In the genomic region with DNA sequence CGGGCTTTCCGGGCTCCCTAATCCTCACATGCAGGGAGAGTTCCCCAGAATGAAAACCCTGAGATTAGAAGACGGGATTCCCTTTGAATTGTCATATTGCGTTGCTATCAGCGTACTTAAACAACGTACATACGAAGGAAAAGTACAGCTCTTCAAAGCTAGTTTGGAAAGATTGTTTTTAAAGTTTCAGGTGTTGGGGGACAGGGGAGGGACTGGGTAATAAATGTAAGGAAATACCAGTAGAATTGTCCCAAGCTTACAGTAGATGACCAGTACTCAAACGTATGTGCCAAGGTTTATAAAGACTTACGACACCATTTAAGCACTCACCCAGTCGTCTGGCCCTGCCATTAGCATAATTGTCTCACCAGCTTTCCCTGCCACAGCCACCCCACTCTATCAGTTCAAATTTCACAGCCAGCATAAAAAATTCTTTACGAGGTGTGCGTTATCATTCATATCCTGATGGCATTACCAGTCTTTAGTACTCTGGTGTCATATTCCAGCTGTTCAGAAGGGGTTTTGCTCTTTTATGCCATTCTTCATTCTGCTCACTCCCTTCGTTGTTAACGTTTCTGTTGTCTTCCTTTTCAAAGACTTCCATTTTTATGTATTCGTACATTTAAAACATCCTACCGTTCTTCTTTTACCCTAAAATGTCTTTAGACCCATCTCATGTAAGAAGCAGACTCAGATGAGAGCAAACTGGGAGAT, we compare ENCODE assay signal across 1 cellular context.
A peak's percentile ranks its signal among the peaks of the same experiment; 100 is the strongest.
TF ChIP-seq lines count a peak whose summit lies in the region.

No MANE protein-coding gene starts in this region.

TF ChIP-seq in HEK293, 187 proteins besides CTCF, POLR2A, EP300 and RAD21 (continued from another document and continues in another):
- TF ChIP-seq, protein P1, sequence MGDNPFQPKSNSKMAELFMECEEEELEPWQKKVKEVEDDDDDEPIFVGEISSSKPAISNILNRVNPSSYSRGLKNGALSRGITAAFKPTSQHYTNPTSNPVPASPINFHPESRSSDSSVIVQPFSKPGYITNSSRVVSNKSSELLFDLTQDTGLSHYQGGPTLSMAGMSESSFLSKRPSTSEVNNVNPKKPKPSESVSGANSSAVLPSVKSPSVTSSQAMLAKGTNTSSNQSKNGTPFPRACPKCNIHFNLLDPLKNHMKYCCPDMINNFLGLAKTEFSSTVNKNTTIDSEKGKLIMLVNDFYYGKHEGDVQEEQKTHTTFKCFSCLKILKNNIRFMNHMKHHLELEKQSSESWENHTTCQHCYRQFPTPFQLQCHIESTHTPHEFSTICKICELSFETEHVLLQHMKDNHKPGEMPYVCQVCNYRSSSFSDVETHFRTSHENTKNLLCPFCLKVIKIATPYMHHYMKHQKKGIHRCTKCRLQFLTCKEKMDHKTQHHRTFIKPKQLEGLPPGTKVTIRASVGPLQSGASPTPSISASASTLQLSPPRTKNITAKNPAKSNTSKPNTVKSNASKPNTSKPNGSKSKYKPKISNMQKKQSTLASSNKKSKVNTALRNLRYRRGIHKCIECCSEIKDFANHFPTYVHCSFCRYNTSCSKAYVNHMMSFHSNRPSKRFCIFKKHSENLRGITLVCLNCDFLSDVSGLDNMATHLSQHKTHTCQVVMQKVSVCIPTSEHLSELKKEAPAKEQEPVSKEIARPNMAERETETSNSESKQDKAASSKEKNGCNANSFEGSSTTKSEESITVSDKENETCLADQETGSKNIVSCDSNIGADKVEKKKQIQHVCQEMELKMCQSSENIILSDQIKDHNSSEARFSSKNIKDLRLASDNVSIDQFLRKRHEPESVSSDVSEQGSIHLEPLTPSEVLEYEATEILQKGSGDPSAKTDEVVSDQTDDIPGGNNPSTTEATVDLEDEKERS (tag by site-specific recombination; IDR thresholded peaks at IDR 0.05): no peak
- TF ChIP-seq ZNF366 (tag by site-specific recombination; conservative IDR thresholded peaks at IDR 0.05) (peak; percentile 73), ZNF26 (tag by site-specific recombination; IDR thresholded peaks at IDR 0.05) (no peak), FEZF1 (tag by site-specific recombination; IDR thresholded peaks at IDR 0.05) (peak; percentile 99), ZNF292 (tag by site-specific recombination; IDR thresholded peaks at IDR 0.05; ENCODE audit: borderline replicate concordance, low read depth) (no peak), ZNF837 (tag by site-specific recombination; IDR thresholded peaks at IDR 0.05) (no peak), ZFP69B (tag by site-specific recombination; IDR thresholded peaks at IDR 0.05) (no peak; the same call in 1 of the 2 replicates), ZNF549 (tag by site-specific recombination; IDR thresholded peaks at IDR 0.05) (no peak), ZNF548 (tag by site-specific recombination; IDR thresholded peaks at IDR 0.05) (no peak), GLI4 (tag by site-specific recombination; IDR thresholded peaks at IDR 0.05) (no peak), BCL11A (tag by site-specific recombination; IDR thresholded peaks at IDR 0.05; ENCODE audit: low read depth) (peak; percentile 61; the same call in 1 of the 2 replicates), ZNF140 (tag by site-specific recombination; IDR thresholded peaks at IDR 0.05) (no peak), ZBTB26 (tag by site-specific recombination; optimal IDR thresholded peaks at IDR 0.05) (no peak), HOXD13 (CRISPR knock-in tag; IDR thresholded peaks at IDR 0.05; ENCODE audit: borderline replicate concordance) (no peak), ZNF341 (tag by site-specific recombination; IDR thresholded peaks at IDR 0.05; ENCODE audit: low read depth) (peak; percentile 92), ZNF530 (tag by site-specific recombination; IDR thresholded peaks at IDR 0.05; ENCODE audit: low read depth) (no peak), KLF8 (tag by site-specific recombination; IDR thresholded peaks at IDR 0.05) (peak; percentile 48; the same call in 1 of the 2 replicates), ZNF138 (tag by site-specific recombination; IDR thresholded peaks at IDR 0.05; ENCODE audit: borderline replicate concordance) (no peak), ZSCAN30 (tag by site-specific recombination; IDR thresholded peaks at IDR 0.05) (no peak), ZNF513 (tag by site-specific recombination; IDR thresholded peaks at IDR 0.05) (no peak), ZNF768 (tag by site-specific recombination; IDR thresholded peaks at IDR 0.05) (no peak)
- TF ChIP-seq, protein P2, sequence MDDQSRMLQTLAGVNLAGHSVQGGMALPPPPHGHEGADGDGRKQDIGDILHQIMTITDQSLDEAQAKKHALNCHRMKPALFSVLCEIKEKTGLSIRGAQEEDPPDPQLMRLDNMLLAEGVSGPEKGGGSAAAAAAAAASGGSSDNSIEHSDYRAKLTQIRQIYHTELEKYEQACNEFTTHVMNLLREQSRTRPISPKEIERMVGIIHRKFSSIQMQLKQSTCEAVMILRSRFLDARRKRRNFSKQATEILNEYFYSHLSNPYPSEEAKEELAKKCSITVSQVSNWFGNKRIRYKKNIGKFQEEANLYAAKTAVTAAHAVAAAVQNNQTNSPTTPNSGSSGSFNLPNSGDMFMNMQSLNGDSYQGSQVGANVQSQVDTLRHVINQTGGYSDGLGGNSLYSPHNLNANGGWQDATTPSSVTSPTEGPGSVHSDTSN (CRISPR knock-in tag; IDR thresholded peaks at IDR 0.05): no peak
- TF ChIP-seq, protein P3, sequence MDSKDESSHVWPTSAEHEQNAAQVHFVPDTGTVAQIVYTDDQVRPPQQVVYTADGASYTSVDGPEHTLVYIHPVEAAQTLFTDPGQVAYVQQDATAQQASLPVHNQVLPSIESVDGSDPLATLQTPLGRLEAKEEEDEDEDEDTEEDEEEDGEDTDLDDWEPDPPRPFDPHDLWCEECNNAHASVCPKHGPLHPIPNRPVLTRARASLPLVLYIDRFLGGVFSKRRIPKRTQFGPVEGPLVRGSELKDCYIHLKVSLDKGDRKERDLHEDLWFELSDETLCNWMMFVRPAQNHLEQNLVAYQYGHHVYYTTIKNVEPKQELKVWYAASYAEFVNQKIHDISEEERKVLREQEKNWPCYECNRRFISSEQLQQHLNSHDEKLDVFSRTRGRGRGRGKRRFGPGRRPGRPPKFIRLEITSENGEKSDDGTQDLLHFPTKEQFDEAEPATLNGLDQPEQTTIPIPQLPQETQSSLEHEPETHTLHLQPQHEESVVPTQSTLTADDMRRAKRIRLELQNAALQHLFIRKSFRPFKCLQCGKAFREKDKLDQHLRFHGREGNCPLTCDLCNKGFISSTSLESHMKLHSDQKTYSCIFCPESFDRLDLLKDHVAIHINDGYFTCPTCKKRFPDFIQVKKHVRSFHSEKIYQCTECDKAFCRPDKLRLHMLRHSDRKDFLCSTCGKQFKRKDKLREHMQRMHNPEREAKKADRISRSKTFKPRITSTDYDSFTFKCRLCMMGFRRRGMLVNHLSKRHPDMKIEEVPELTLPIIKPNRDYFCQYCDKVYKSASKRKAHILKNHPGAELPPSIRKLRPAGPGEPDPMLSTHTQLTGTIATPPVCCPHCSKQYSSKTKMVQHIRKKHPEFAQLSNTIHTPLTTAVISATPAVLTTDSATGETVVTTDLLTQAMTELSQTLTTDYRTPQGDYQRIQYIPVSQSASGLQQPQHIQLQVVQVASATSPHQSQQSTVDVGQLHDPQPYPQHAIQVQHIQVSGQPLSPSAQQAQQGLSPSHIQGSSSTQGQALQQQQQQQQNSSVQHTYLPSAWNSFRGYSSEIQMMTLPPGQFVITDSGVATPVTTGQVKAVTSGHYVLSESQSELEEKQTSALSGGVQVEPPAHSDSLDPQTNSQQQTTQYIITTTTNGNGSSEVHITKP (tag by site-specific recombination; IDR thresholded peaks at IDR 0.05): peak; percentile 70
- TF ChIP-seq, protein P4, sequence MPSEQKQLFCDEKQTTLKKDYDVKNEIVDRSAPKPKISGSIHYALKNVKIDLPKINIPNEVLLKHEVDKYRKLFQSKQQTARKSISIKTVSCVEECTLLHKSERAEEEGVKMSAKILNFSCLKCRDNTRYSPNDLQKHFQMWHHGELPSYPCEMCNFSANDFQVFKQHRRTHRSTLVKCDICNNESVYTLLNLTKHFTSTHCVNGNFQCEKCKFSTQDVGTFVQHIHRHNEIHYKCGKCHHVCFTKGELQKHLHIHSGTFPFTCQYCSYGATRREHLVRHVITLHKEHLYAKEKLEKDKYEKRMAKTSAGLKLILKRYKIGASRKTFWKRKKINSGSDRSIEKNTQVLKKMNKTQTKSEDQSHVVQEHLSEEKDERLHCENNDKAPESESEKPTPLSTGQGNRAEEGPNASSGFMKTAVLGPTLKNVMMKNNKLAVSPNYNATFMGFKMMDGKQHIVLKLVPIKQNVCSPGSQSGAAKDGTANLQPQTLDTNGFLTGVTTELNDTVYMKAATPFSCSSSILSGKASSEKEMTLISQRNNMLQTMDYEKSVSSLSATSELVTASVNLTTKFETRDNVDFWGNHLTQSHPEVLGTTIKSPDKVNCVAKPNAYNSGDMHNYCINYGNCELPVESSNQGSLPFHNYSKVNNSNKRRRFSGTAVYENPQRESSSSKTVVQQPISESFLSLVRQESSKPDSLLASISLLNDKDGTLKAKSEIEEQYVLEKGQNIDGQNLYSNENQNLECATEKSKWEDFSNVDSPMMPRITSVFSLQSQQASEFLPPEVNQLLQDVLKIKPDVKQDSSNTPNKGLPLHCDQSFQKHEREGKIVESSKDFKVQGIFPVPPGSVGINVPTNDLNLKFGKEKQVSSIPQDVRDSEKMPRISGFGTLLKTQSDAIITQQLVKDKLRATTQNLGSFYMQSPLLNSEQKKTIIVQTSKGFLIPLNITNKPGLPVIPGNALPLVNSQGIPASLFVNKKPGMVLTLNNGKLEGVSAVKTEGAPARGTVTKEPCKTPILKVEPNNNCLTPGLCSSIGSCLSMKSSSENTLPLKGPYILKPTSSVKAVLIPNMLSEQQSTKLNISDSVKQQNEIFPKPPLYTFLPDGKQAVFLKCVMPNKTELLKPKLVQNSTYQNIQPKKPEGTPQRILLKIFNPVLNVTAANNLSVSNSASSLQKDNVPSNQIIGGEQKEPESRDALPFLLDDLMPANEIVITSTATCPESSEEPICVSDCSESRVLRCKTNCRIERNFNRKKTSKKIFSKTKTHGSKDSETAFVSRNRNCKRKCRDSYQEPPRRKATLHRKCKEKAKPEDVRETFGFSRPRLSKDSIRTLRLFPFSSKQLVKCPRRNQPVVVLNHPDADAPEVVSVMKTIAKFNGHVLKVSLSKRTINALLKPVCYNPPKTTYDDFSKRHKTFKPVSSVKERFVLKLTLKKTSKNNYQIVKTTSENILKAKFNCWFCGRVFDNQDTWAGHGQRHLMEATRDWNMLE (tag by site-specific recombination; conservative IDR thresholded peaks at IDR 0.05; ENCODE audit: low read depth): no peak
- TF ChIP-seq, protein P5, sequence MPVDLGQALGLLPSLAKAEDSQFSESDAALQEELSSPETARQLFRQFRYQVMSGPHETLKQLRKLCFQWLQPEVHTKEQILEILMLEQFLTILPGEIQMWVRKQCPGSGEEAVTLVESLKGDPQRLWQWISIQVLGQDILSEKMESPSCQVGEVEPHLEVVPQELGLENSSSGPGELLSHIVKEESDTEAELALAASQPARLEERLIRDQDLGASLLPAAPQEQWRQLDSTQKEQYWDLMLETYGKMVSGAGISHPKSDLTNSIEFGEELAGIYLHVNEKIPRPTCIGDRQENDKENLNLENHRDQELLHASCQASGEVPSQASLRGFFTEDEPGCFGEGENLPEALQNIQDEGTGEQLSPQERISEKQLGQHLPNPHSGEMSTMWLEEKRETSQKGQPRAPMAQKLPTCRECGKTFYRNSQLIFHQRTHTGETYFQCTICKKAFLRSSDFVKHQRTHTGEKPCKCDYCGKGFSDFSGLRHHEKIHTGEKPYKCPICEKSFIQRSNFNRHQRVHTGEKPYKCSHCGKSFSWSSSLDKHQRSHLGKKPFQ (tag by site-specific recombination; IDR thresholded peaks at IDR 0.05): peak; percentile 67
- TF ChIP-seq, protein P6, sequence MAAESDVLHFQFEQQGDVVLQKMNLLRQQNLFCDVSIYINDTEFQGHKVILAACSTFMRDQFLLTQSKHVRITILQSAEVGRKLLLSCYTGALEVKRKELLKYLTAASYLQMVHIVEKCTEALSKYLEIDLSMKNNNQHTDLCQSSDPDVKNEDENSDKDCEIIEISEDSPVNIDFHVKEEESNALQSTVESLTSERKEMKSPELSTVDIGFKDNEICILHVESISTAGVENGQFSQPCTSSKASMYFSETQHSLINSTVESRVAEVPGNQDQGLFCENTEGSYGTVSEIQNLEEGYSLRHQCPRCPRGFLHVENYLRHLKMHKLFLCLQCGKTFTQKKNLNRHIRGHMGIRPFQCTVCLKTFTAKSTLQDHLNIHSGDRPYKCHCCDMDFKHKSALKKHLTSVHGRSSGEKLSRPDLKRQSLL (tag by site-specific recombination; IDR thresholded peaks at IDR 0.05): no peak
- TF ChIP-seq, protein P7, sequence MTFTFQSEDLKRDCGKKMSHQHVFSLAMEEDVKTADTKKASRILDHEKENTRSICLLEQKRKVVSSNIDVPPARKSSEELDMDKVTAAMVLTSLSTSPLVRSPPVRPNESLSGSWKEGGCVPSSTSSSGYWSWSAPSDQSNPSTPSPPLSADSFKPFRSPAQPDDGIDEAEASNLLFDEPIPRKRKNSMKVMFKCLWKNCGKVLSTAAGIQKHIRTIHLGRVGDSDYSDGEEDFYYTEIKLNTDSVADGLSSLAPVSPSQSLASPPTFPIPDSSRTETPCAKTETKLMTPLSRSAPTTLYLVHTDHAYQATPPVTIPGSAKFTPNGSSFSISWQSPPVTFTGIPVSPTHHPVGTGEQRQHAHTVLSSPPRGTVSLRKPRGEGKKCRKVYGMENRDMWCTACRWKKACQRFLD (tag by site-specific recombination; IDR thresholded peaks at IDR 0.05): no peak
